9 cellular contexts compared by ENCODE assay signal in the genomic region with DNA sequence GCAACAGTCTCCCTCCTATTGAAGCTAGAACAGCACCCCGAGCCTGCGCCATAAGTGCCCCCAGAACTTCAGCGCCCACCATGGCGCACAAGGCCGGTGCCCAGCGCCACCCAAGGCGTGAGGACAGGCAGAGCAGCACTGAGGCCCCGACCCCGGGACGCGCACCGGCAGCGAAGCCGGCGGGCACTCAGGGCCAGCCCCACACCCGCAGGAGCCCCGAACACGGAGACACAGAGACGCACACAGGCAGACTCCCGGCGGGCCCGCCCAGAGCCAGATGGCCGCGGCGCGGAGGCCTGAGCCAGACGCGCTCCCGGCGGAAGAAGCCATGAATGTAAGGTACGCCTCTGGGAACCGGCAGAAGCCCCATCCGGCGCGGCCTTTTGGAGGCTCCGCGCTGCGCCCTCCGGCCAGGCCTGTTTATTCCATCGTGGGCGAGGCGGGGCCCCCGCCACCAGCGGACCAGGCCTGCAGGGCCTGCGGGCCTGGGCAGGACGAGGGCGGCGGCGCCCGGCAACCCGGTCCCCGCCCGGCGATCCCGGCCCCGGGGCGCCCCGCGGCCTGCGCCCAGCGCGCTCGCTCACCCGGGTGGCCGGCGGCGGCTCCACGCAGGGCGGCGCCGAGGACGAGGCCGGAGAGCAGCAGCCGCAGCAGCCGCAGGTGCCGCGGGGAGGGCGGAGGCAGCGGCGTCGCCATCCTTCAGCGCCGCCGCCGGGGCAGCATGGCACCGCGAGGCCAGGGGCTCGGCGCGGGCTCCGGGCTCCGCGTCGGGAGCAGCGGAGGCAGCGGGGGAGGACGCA. TPM values are rescaled to one million over a fixed set of nuclear protein-coding genes. Genes with fewer than 3 reads are reported as not detected.
A peak's percentile ranks its signal among the peaks of the same experiment; 100 is the strongest.
DNase-seq lines count a peak whose midpoint lies in the region; ATAC-seq and TF ChIP-seq lines count a peak whose summit lies in the region.
"Had no signal": no experiment of that assay in that cellular context is flagged by ENCODE, and none has a peak within 500 bp of the region (broad histone marks: within the 10 kb centered on the region; RNA-seq: fewer than 3 reads in every experiment).

No MANE protein-coding gene starts in this region.

- H3K27ac ChIP-seq in PC-3 (ENCODE audit: low read length), result no peak overlapping the region
- H3K27ac ChIP-seq in ectodermal cell (ENCODE audit: insufficient read depth, low read depth, low read length, poor library complexity, severe bottlenecking), result no peak overlapping the region

- 6% methylated on average over 97 of the region's 97 CpGs for WGBS in ectodermal cell, 2 experiments

- H4K20me1 ChIP-seq in PC-3 (ENCODE audit: low read length), result peaks cover 7% of the 10 kb centered on the region; the same call in 1 of the 2 replicates

- peak; percentile 26 for DNase-seq in NCI-H1092 treated with DMSO at 0.1 percent for 48 hours (lab: John Stamatoyannopoulos, UW)
- DNase-seq in NCI-H1092 (lab: John Stamatoyannopoulos, UW), result no peak
- peak; percentile 25 for DNase-seq in PC-3
- DNase-seq in mucosa of descending colon, result peak in 2 of 3 donors; percentile 38 to 67
- DNase-seq in mesenteric fat pad (ENCODE audit: low spot score), result no peak
- DNase-seq in HuH-7.5 (ENCODE audit: low spot score), result no peak
- DNase-seq: activated B cell treated with CpG ODN at 0.5 μM for 24 hours had no signal

- H3K79me2 ChIP-seq in PC-3 (ENCODE audit: low read length), result peaks cover 24% of the 10 kb centered on the region

- peak overlapping the region; percentile 96 for H2AFZ ChIP-seq in PC-3 (ENCODE audit: low read length)

- POLR2A ChIA-PET in PC-3 (lab: Charles Lee; ENCODE audit: unreplicated experiment), result no interaction called here

- no peak for TF ChIP-seq CTCF in PC-3 (conservative IDR thresholded peaks at IDR 0.05; ENCODE audit: low read depth, low read length)
- TF ChIP-seq CTCF in mucosa of descending colon (IDR thresholded peaks at IDR 0.05), result no peak

- H3K36me3 ChIP-seq in PC-3 (ENCODE audit: low read depth, low read length) (no peaks in the 10 kb centered on the region), ectodermal cell (ENCODE audit: control insufficient read depth, insufficient read depth, low read length) (no peaks in the 10 kb centered on the region), mucosa of descending colon (ENCODE audit: low read depth) (no peaks in the 10 kb centered on the region)

- intact Hi-C loops in PC-3 (cut with micrococcal nuclease) (no loop called here), mucosa of descending colon (cut with DNase I, micrococcal nuclease) (no loop called here)

- H3K9me2 ChIP-seq in PC-3 (replicated peaks; ENCODE audit: low read length), result no peaks in the 10 kb centered on the region

- H3K9me3 ChIP-seq in PC-3 (ENCODE audit: low read length), result no peaks in the 10 kb centered on the region
- H3K9me3 ChIP-seq in ectodermal cell (ENCODE audit: control insufficient read depth, low read length), result no peaks in the 10 kb centered on the region
- no peaks in the 10 kb centered on the region for H3K9me3 ChIP-seq in mucosa of descending colon

- peaks cover 9% of the 10 kb centered on the region; the same call in 1 of the 2 replicates for H3K4me1 ChIP-seq in PC-3 (ENCODE audit: insufficient read depth, low read length)
- H3K4me1 ChIP-seq in ectodermal cell (ENCODE audit: control insufficient read depth, insufficient read depth, low read length), result peaks cover 9% of the 10 kb centered on the region
- H3K4me1 ChIP-seq in mucosa of descending colon (ENCODE audit: low read depth), result peaks cover 28% of the 10 kb centered on the region

- no peaks in the 10 kb centered on the region for H3F3A ChIP-seq in PC-3 (ENCODE audit: low read length, unreplicated experiment)

- ATAC-seq in PC-3 (peak; percentile 25), mucosa of descending colon (peak; percentile 33), GM18873 (IDR thresholded peaks at IDR 0.05; ENCODE audit: low FRiP score, unreplicated experiment) (no peak)

- peak overlapping the region; percentile 98 for H3K4me2 ChIP-seq in PC-3 (ENCODE audit: low read length)

- H3K9ac ChIP-seq in PC-3 (ENCODE audit: low read length), result peak overlapping the region; percentile 49

- H3K4me3 ChIP-seq in PC-3 (ENCODE audit: low read length) (peak overlapping the region; percentile 84), ectodermal cell (ENCODE audit: insufficient read depth, low read depth, low read length) (peak overlapping the region; percentile 56), mucosa of descending colon (peak overlapping the region; percentile 7)

- CTCF ChIA-PET in PC-3 (lab: Charles Lee), result interaction anchor here (1.3 kb wide), 1 partner anchor 16 kb away, joined by 4 read pairs; no protein-coding TSS in a partner anchor

- BruUV-seq in PC-3 (replicated peaks; lab: Mats Ljungman, UMichigan), result no TSS peak

- H3K27me3 ChIP-seq in PC-3 (ENCODE audit: low read length) (no peaks in the 10 kb centered on the region), ectodermal cell (ENCODE audit: control insufficient read depth, insufficient read depth, low read length, poor library complexity, severe bottlenecking) (peaks cover 69% of the 10 kb centered on the region)

RNA-seq across cellular contexts. Expression of gene NPDC1, which starts 0.5 kb away (rescaled TPM):
- total RNA-seq in PC-3 (2014; rRNA removed) (25.4 and 33.3 TPM in 2 replicates), mucosa of descending colon (100 to 1,000 TPM in 1 of 3 donors, 10 to 100 TPM in 2; 78.6 to 177 (median 83.0) TPM), mesenteric fat pad (95.3 TPM)
- polyA plus RNA-seq in ectodermal cell (2013, experiment 1 of 4), result 38.1 TPM
- 31.3 TPM for polyA plus RNA-seq in ectodermal cell (2013, experiment 2 of 4)
- polyA plus RNA-seq in ectodermal cell (2013, experiment 3 of 4), result 36.4 TPM
- polyA plus RNA-seq in ectodermal cell (2013, experiment 4 of 4), result 36.7 TPM

RNA-seq across cellular contexts. Expression of gene ENTPD2, which starts 8.4 kb away (rescaled TPM):
- total RNA-seq in PC-3 (2014; rRNA removed), result 0.92 and 1.3 TPM in 2 replicates
- polyA plus RNA-seq in ectodermal cell (2013, experiment 1 of 4), result not detected
- 0.25 TPM for polyA plus RNA-seq in ectodermal cell (2013, experiment 2 of 4)
- not detected for polyA plus RNA-seq in ectodermal cell (2013, experiment 3 of 4)
- not detected for polyA plus RNA-seq in ectodermal cell (2013, experiment 4 of 4)
- total RNA-seq in mucosa of descending colon, result 10 to 100 TPM in 2 of 3 donors, 1 to 10 TPM in 1; 7.7 to 26.8 (median 10.7) TPM
- not detected for total RNA-seq in mesenteric fat pad
- total RNA-seq: activated B cell treated with CpG ODN at 0.5 μM for 24 hours had no signal

RNA-seq across cellular contexts. Expression of gene FUT7, which starts 13.6 kb away (rescaled TPM):
- total RNA-seq in PC-3 (2014; rRNA removed) (not detected in 2 replicates), mucosa of descending colon (under 1 TPM in 2 of 3 donors, not detected in 1; 0.14 to 0.27 TPM), mesenteric fat pad (0.55 TPM)
- polyA plus RNA-seq in ectodermal cell (2013, experiment 1 of 4), result not detected
- polyA plus RNA-seq in ectodermal cell (2013, experiment 2 of 4), result not detected
- polyA plus RNA-seq in ectodermal cell (2013, experiment 3 of 4), result not detected
- polyA plus RNA-seq in ectodermal cell (2013, experiment 4 of 4), result not detected

RNA-seq across cellular contexts. Expression of gene ABCA2, which starts 17.5 kb away (rescaled TPM):
- 25.9 and 31.5 TPM in 2 replicates for total RNA-seq in PC-3 (2014; rRNA removed)
- polyA plus RNA-seq in ectodermal cell (2013, experiment 1 of 4), result 27.9 TPM
- polyA plus RNA-seq in ectodermal cell (2013, experiment 2 of 4), result 28.4 TPM
- polyA plus RNA-seq in ectodermal cell (2013, experiment 3 of 4), result 29.4 TPM
- polyA plus RNA-seq in ectodermal cell (2013, experiment 4 of 4), result 29.3 TPM
- total RNA-seq in mucosa of descending colon, result 10 to 100 TPM; 20.1 to 77.2 (median 48.0) TPM
- total RNA-seq in mesenteric fat pad, result 47.2 TPM

RNA-seq across cellular contexts. Expression of gene SAPCD2, which starts 24.9 kb away (rescaled TPM):
- total RNA-seq in PC-3 (2014; rRNA removed), result 98.4 and 134 TPM in 2 replicates
- 12.2 TPM for polyA plus RNA-seq in ectodermal cell (2013, experiment 1 of 4)
- polyA plus RNA-seq in ectodermal cell (2013, experiment 2 of 4), result 9.6 TPM
- 12.9 TPM for polyA plus RNA-seq in ectodermal cell (2013, experiment 3 of 4)
- polyA plus RNA-seq in ectodermal cell (2013, experiment 4 of 4), result 12.2 TPM
- 10 to 100 TPM in 1 of 3 donors, 1 to 10 TPM in 2; 2.7 to 11.2 (median 6.0) TPM for total RNA-seq in mucosa of descending colon
- 0.42 TPM for total RNA-seq in mesenteric fat pad

Comparison
In these comparisons a context has a peak if more than half of its experiments do, and no peak if none do; other contexts are left out.
1. DNase-seq: peak in NCI-H1092 treated with DMSO at 0.1 percent for 48 hours (single experiment), PC-3 (single experiment) and mucosa of descending colon (2 of 3); none in NCI-H1092 (single experiment), mesenteric fat pad (single experiment) and HuH-7.5 (single experiment).
2. H3K4me3 ChIP-seq: peak in every context shown above with its lines; median percentile 84 in PC-3; 56 in ectodermal cell; 7 in mucosa of descending colon.